In the genomic region with DNA sequence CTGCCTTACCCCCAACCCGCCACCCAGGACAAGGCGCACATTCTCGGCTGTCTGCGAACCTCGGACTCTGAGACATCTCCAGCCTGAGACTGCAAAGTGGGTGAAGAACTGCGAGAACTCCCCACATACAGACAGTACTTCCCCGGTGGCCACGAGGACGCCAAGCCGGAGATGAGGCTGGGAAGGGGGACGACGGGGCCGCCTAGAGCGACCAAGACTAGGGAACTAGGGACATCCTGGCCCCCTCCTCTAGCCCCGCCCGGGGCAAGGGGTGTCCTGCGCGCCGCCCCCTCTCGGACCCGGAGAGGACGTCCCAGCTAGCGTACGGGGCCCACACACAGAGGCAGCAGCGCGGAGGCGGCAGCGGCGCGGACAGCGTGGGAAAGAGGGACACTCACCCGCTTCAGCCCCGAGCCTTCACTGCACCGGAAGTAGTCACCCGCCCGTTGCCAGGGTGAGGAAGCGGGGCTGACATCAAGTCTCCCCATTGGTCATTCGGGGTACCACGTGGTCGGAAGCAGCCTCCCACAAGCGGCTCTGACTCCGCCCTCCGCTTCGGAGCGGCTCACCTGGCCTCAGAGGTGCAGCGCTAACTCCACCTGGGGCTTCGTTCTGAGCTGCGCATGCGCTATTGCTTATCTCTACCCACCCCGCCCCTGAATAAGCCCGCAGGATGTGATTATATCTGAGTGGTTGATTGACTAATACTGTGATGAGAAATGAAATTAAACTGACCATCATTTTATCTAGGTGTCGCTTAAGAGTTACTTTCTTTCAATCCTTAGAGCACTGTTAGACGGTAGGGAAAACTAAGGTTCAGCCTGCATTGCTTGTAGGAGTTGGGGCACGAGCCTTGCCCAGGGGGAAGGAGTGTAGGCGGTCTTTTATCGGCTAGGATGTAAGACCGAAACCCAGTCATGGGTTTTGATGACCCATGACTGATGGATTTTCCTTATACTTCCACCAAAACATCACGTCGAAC, we compare ENCODE assay signal across 1 cellular context.
TF ChIP-seq lines count a peak whose summit lies in the region.

A gene with protein sequence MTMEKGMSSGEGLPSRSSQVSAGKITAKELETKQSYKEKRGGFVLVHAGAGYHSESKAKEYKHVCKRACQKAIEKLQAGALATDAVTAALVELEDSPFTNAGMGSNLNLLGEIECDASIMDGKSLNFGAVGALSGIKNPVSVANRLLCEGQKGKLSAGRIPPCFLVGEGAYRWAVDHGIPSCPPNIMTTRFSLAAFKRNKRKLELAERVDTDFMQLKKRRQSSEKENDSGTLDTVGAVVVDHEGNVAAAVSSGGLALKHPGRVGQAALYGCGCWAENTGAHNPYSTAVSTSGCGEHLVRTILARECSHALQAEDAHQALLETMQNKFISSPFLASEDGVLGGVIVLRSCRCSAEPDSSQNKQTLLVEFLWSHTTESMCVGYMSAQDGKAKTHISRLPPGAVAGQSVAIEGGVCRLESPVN (minus strand): TSS at position 437 of the 982 bp plus-strand sequence. CDS start 8,854 bp downstream, outside the sequence.

TF ChIP-seq in HepG2, 621 proteins besides CTCF, POLR2A, EP300 and RAD21 (continued from another document and continues in another):
- TF ChIP-seq ZNF407 (CRISPR knock-in tag; IDR thresholded peaks at IDR 0.05; ENCODE audit: not compliant biosample characterization) (peak; percentile 91), NFAT5 (CRISPR knock-in tag; IDR thresholded peaks at IDR 0.05) (peak; percentile 83; the same call in 1 of the 2 replicates), GTF2F1 (IDR thresholded peaks at IDR 0.05; ENCODE audit: low read length) (no peak; the same call in 1 of the 2 replicates), ETV5 (CRISPR knock-in tag; IDR thresholded peaks at IDR 0.05; ENCODE audit: borderline replicate concordance) (peak; percentile 63), ZNF512B (CRISPR knock-in tag; IDR thresholded peaks at IDR 0.05; ENCODE audit: borderline replicate concordance) (no peak), ZNF773 (CRISPR knock-in tag; IDR thresholded peaks at IDR 0.05; ENCODE audit: borderline replicate concordance) (peak; percentile 71; the same call in 1 of the 2 replicates), FUBP1 (CRISPR knock-in tag; IDR thresholded peaks at IDR 0.05; ENCODE audit: borderline replicate concordance) (peak; percentile 98; the same call in 1 of the 2 replicates), NAIF1 (CRISPR knock-in tag; IDR thresholded peaks at IDR 0.05; ENCODE audit: borderline replicate concordance) (no peak), ATF1 (CRISPR knock-in tag; IDR thresholded peaks at IDR 0.05) (no peak), ZNF484 (CRISPR knock-in tag; IDR thresholded peaks at IDR 0.05; ENCODE audit: borderline replicate concordance, low read depth) (no peak), KLF11 (CRISPR knock-in tag; IDR thresholded peaks at IDR 0.05) (peak; percentile 53; the same call in 1 of the 2 replicates), ZSCAN21 (CRISPR knock-in tag; IDR thresholded peaks at IDR 0.05; ENCODE audit: borderline replicate concordance) (peak; percentile 96; the same call in 1 of the 2 replicates), KAT8 (CRISPR knock-in tag; IDR thresholded peaks at IDR 0.05) (peak; percentile 95), RARA (CRISPR knock-in tag; IDR thresholded peaks at IDR 0.05) (no peak), FOXC1 (CRISPR knock-in tag; IDR thresholded peaks at IDR 0.05; ENCODE audit: borderline replicate concordance) (peak; percentile 82), ZNF607 (CRISPR knock-in tag; IDR thresholded peaks at IDR 0.05; ENCODE audit: borderline replicate concordance) (peak; percentile 25; the same call in 1 of the 2 replicates), ZNF747 (CRISPR knock-in tag; IDR thresholded peaks at IDR 0.05; ENCODE audit: borderline replicate concordance) (no peak), EED (CRISPR knock-in tag; IDR thresholded peaks at IDR 0.05) (no peak; the same call in none of the 2 replicates), ZBTB3 (CRISPR knock-in tag; IDR thresholded peaks at IDR 0.05; ENCODE audit: borderline replicate concordance, low read depth) (peak; percentile 89; the same call in 1 of the 2 replicates), SP4 (CRISPR knock-in tag; IDR thresholded peaks at IDR 0.05) (peak; percentile 95)
- TF ChIP-seq, protein P1, sequence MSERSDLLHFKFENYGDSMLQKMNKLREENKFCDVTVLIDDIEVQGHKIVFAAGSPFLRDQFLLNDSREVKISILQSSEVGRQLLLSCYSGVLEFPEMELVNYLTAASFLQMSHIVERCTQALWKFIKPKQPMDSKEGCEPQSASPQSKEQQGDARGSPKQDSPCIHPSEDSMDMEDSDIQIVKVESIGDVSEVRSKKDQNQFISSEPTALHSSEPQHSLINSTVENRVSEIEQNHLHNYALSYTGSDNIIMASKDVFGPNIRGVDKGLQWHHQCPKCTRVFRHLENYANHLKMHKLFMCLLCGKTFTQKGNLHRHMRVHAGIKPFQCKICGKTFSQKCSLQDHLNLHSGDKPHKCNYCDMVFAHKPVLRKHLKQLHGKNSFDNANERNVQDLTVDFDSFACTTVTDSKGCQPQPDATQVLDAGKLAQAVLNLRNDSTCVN (CRISPR knock-in tag; IDR thresholded peaks at IDR 0.05; ENCODE audit: borderline replicate concordance): 0 out of 2 replicates have a peak, but pooled peaks have one; percentile 55
- TF ChIP-seq, protein P2, sequence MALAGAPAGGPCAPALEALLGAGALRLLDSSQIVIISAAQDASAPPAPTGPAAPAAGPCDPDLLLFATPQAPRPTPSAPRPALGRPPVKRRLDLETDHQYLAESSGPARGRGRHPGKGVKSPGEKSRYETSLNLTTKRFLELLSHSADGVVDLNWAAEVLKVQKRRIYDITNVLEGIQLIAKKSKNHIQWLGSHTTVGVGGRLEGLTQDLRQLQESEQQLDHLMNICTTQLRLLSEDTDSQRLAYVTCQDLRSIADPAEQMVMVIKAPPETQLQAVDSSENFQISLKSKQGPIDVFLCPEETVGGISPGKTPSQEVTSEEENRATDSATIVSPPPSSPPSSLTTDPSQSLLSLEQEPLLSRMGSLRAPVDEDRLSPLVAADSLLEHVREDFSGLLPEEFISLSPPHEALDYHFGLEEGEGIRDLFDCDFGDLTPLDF (CRISPR knock-in tag; IDR thresholded peaks at IDR 0.05): no peak
- TF ChIP-seq, protein P3, sequence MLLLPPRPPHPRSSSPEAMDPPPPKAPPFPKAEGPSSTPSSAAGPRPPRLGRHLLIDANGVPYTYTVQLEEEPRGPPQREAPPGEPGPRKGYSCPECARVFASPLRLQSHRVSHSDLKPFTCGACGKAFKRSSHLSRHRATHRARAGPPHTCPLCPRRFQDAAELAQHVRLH (CRISPR knock-in tag; IDR thresholded peaks at IDR 0.05; ENCODE audit: borderline replicate concordance, low read depth): 0 out of 2 replicates have a peak, but pooled peaks have one; percentile 11
